2 cellular contexts compared by ENCODE assay signal in the genomic region with DNA sequence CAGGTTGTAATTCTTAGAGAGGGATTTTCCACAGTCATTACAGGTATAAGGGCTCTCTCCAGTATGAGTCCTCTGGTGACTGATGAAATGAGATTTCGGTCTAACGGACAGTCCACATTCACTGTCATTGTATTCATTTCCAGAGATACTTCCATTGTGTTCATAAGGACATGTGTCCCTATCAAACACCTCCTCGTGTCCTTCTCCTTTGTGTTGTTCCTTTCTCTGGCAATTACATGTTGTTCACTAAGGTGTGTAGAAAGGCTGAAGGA.
A peak's percentile ranks its signal among the peaks of the same experiment; 100 is the strongest.
TF ChIP-seq lines count a peak whose summit lies in the region.

No MANE protein-coding gene starts in this region.

TF ChIP-seq in A549, 52 proteins besides CTCF, POLR2A, EP300 and RAD21:
- TF ChIP-seq, protein P1, sequence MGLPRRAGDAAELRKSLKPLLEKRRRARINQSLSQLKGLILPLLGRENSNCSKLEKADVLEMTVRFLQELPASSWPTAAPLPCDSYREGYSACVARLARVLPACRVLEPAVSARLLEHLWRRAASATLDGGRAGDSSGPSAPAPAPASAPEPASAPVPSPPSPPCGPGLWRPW (IDR thresholded peaks at IDR 0.05) = no peak
- TF ChIP-seq TP53 (CRISPR knock-in tag; IDR thresholded peaks at IDR 0.05) = no peak
- TF ChIP-seq REST (IDR thresholded peaks at IDR 0.05) = no peak
- no peak for TF ChIP-seq BHLHE40 (IDR thresholded peaks at IDR 0.05; ENCODE audit: low read depth, low read length)

TF ChIP-seq in H1, 55 proteins besides CTCF, POLR2A, EP300 and RAD21:
- TF ChIP-seq ZNF274 (IDR thresholded peaks at IDR 0.05; ENCODE audit: borderline replicate concordance, extremely low read depth, low read length) = peak; percentile 82; the same call in 1 of the 2 replicates
- no peak for TF ChIP-seq TEAD4 (IDR thresholded peaks at IDR 0.05; ENCODE audit: low read depth, low read length)
